8 cellular contexts compared by ENCODE assay signal in genomic region chr3:48446043-48446424, GRCh38.
DNase-seq lines count a peak whose midpoint lies in the region; ATAC-seq and TF ChIP-seq lines count a peak whose summit lies in the region.

No MANE protein-coding gene starts in this region.

- H3K9me3 ChIP-seq in HUES48 (ENCODE audit: control insufficient read depth, insufficient read depth, low read length) = no peaks in the 10 kb centered on the region
- no peaks in the 10 kb centered on the region for H3K9me3 ChIP-seq in mucosa of rectum (ENCODE audit: control insufficient read depth in 2 of 2, low read length in 2 of 2)

- ATAC-seq in GM21381 (IDR thresholded peaks at IDR 0.05; ENCODE audit: unreplicated experiment) (no peak), HG03460 (IDR thresholded peaks at IDR 0.05; ENCODE audit: unreplicated experiment) (no peak)

- in situ Hi-C loops in ACHN (cut with HindIII; ENCODE audit: low pct_ligation_motif_present, low pct_unique_long_range_greater_than_20kb, low sequenced_read_pairs) = no loop called here

- H3K27ac ChIP-seq in 22Rv1 = peak overlapping the region; percentile 83
- peak overlapping the region; percentile 90 for H3K27ac ChIP-seq in HUES48 (ENCODE audit: low read depth, low read length)
- peak overlapping the region; percentile 60 for H3K27ac ChIP-seq in caudate nucleus (ENCODE audit: low read depth, low read length)
- peak overlapping the region; percentile 85 to 91 for H3K27ac ChIP-seq in mucosa of rectum (ENCODE audit: low read depth in 2 of 2, low read length in 2 of 2)

- DNase-seq in caudate nucleus (lab: John Stamatoyannopoulos, UW) = no peak
- DNase-seq in ACHN = no peak
- no peak for DNase-seq in activated CD4-positive, alpha-beta T cell treated with anti-CD3 and anti-CD28 coated beads, Interleukin-2, amount 50 U/mL, for 48 hours

- no peak for TF ChIP-seq CTCF in 22Rv1 (IDR thresholded peaks at IDR 0.05)

- H3K4me3 ChIP-seq in HUES48 (ENCODE audit: low read depth, low read length) (peak overlapping the region; percentile 79), mucosa of rectum (ENCODE audit: low read length in 2 of 2) (peak overlapping the region; percentile 87 to 96)

- H3K9ac ChIP-seq in HUES48 (ENCODE audit: low read depth, low read length) (peak overlapping the region; percentile 70), mucosa of rectum (ENCODE audit: low read depth in 1 of 2, low read length in 2 of 2) (peak overlapping the region; percentile 89 to 95)

- H3K36me3 ChIP-seq in HUES48 (ENCODE audit: control insufficient read depth, insufficient read depth, low read length) (peaks cover 43% of the 10 kb centered on the region), mucosa of rectum (ENCODE audit: control insufficient read depth in 2 of 2, insufficient read depth in 2 of 2, low read length in 2 of 2) (peaks cover 5 to 19% of the 10 kb centered on the region in 2 donors)

- H3K4me1 ChIP-seq in HUES48 (ENCODE audit: control insufficient read depth, insufficient read depth, low read length) (peaks cover 7% of the 10 kb centered on the region; the same call in 1 of the 2 replicates), mucosa of rectum (ENCODE audit: control insufficient read depth in 2 of 2, insufficient read depth in 2 of 2, low read length in 2 of 2) (peaks cover 23% of the 10 kb centered on the region in 2 donors)

- H3K27me3 ChIP-seq in HUES48 (ENCODE audit: control insufficient read depth, insufficient read depth, low read length) = no peaks in the 10 kb centered on the region
- no peaks in the 10 kb centered on the region for H3K27me3 ChIP-seq in mucosa of rectum (ENCODE audit: control insufficient read depth in 2 of 2, insufficient read depth in 2 of 2, low read length in 2 of 2)
